ENCODE assay signal across 8 cellular contexts in genomic region chr7:130008941-130009847, GRCh38. TPM values are rescaled to one million over a fixed set of nuclear protein-coding genes. Genes with fewer than 3 reads are reported as not detected.
DNase-seq lines count a peak whose midpoint lies in the region; ATAC-seq and TF ChIP-seq lines count a peak whose summit lies in the region.

No MANE protein-coding gene starts in this region.

- H3K4me1 ChIP-seq in breast epithelium (peaks cover 0 to 7% of the 10 kb centered on the region in 2 donors), mesenchymal stem cell (ENCODE audit: control insufficient read depth, insufficient read depth, low read depth, low read length) (peaks cover 17% of the 10 kb centered on the region)

- H3K4me3 ChIP-seq in MG63 (no peak overlapping the region), breast epithelium (no peak overlapping the region), mesenchymal stem cell (ENCODE audit: insufficient read depth in 1 of 2, low read depth in 1 of 2, low read length in 2 of 2) (no peak overlapping the region)

- DNase-seq in MG63 (peak; percentile 80), breast epithelium (ENCODE audit: low spot score in 2 of 2) (peak; percentile 89 to 97), mesenchymal stem cell (peak; percentile 46), NCI-H128 (lab: John Stamatoyannopoulos, UW; ENCODE audit: unreplicated experiment) (no peak)
- no peak for DNase-seq in activated effector memory CD4-positive, alpha-beta T cell treated with Interleukin-2 at 50 U/mL for 16 hours

- peak overlapping the region; percentile 66 for H2AK5ac ChIP-seq in mesenchymal stem cell (ENCODE audit: low read length, severe bottlenecking)

- no peak overlapping the region for H4K8ac ChIP-seq in mesenchymal stem cell (ENCODE audit: low read length)

- no peak overlapping the region for H2BK12ac ChIP-seq in mesenchymal stem cell (ENCODE audit: low read length in 2 of 2)

- ATAC-seq in HG03135 (IDR thresholded peaks at IDR 0.05; ENCODE audit: unreplicated experiment) (no peak), HG03095 (IDR thresholded peaks at IDR 0.05; ENCODE audit: unreplicated experiment) (no peak)

- TF ChIP-seq CTCF in C4-2B (conservative IDR thresholded peaks at IDR 0.05) (no peak), breast epithelium (IDR thresholded peaks at IDR 0.05) (peak in 1 of 3 donors; percentile 12)

- H2AFZ ChIP-seq in mesenchymal stem cell (ENCODE audit: low read depth, low read length): no peak overlapping the region

- peak overlapping the region in 1 of 2 experiments; percentile 12 for H3K14ac ChIP-seq in mesenchymal stem cell (ENCODE audit: low read length in 2 of 2)

- intact Hi-C loops in breast epithelium (cut with DNase I; ENCODE audit: low total_unique reads): no loop called here

- H3K27ac ChIP-seq in C4-2B: peak overlapping the region; percentile 49
- H3K27ac ChIP-seq in breast epithelium: peak overlapping the region; percentile 92 to 96
- peak overlapping the region; percentile 63 for H3K27ac ChIP-seq in mesenchymal stem cell (ENCODE audit: low read length, poor library complexity, severe bottlenecking)

- 94% methylated on average over 8 of the region's 8 CpGs for WGBS in mesenchymal stem cell

- H3K36me3 ChIP-seq in MG63 (no peaks in the 10 kb centered on the region), breast epithelium (no peaks in the 10 kb centered on the region), mesenchymal stem cell (ENCODE audit: control insufficient read depth in 1 of 2, insufficient read depth in 2 of 2, low read depth in 1 of 2, low read length in 2 of 2) (no peaks in the 10 kb centered on the region)

- H3K27me3 ChIP-seq in MG63 (no peaks in the 10 kb centered on the region), breast epithelium (no peaks in the 10 kb centered on the region), mesenchymal stem cell (ENCODE audit: control insufficient read depth in 1 of 2, insufficient read depth in 1 of 2, low read length in 2 of 2) (peaks cover 0 to 33% of the 10 kb centered on the region in 2 experiments)

- H3K9me3 ChIP-seq in MG63 (no peaks in the 10 kb centered on the region), breast epithelium (no peaks in the 10 kb centered on the region), mesenchymal stem cell (ENCODE audit: control insufficient read depth, low read length) (no peaks in the 10 kb centered on the region)

- peak overlapping the region; percentile 7 for H3K9ac ChIP-seq in mesenchymal stem cell (ENCODE audit: low read length)

- no peak overlapping the region for H3K4ac ChIP-seq in mesenchymal stem cell (ENCODE audit: low read depth in 1 of 2, low read length in 2 of 2)

- H2BK15ac ChIP-seq in mesenchymal stem cell (ENCODE audit: low read depth, poor library complexity, severe bottlenecking): no peak overlapping the region

- H4K91ac ChIP-seq in mesenchymal stem cell (ENCODE audit: low read length): peak overlapping the region; percentile 19

- no peak overlapping the region for H2BK120ac ChIP-seq in mesenchymal stem cell (ENCODE audit: low read depth, low read length)

- no peak overlapping the region for H3K4me2 ChIP-seq in mesenchymal stem cell (ENCODE audit: low read length, poor library complexity, severe bottlenecking)

- no peak overlapping the region for H3K23ac ChIP-seq in mesenchymal stem cell (ENCODE audit: low read length in 2 of 2)

- TF ChIP-seq POLR2A in breast epithelium (IDR thresholded peaks at IDR 0.05): no peak

- H3K79me1 ChIP-seq in mesenchymal stem cell (replicated peaks; ENCODE audit: low read length, poor library complexity, severe bottlenecking): no peaks in the 10 kb centered on the region

- H2BK5ac ChIP-seq in mesenchymal stem cell (ENCODE audit: low read depth, low read length, poor library complexity, severe bottlenecking): no peak overlapping the region

- no peak overlapping the region for H3K18ac ChIP-seq in mesenchymal stem cell (ENCODE audit: low read depth in 1 of 2, low read length in 2 of 2)

RNA-seq across cellular contexts. Expression of gene ZC3HC1, which starts 42.0 kb away (rescaled TPM):
- 18.8 and 25.9 TPM in 2 replicates for total RNA-seq in MG63 (2014; rRNA removed; shearing (Covaris generic); ENCODE audit: low replicate concordance)
- total RNA-seq in breast epithelium: 10 to 100 TPM in 1 of 3 donors, 1 to 10 TPM in 2; 8.8 to 18.9 (median 9.4) TPM
- 12.5 TPM for polyA plus RNA-seq in mesenchymal stem cell (2013, experiment 1 of 2)
- 12.3 TPM for polyA plus RNA-seq in mesenchymal stem cell (2013, experiment 2 of 2)

RNA-seq across cellular contexts. Expression of gene UBE2H, which starts 56.4 kb away (rescaled TPM):
- 21.2 and 53.5 TPM in 2 replicates for total RNA-seq in MG63 (2014; rRNA removed; shearing (Covaris generic); ENCODE audit: low replicate concordance)
- 100 to 1,000 TPM in 2 of 3 donors, 10 to 100 TPM in 1; 81.8 to 124 (median 114) TPM for total RNA-seq in breast epithelium
- polyA plus RNA-seq in mesenchymal stem cell (2013, experiment 1 of 2): 81.2 TPM
- polyA plus RNA-seq in mesenchymal stem cell (2013, experiment 2 of 2): 91.4 TPM

Comparison
In these comparisons a context has a peak if more than half of its experiments do, and no peak if none do; other contexts are left out.
1. DNase-seq: peak in MG63 (single experiment), breast epithelium (2 of 2) and mesenchymal stem cell (single experiment); none in activated effector memory CD4-positive, alpha-beta T cell treated with Interleukin-2 at 50 U/mL for 16 hours (single experiment) and NCI-H128 (single experiment).
2. Peak in every context shown above with its lines, with median percentiles within 50 percentile points of each other: H3K27ac ChIP-seq.